ENCODE assay signal across 1 cellular context in the genomic region with DNA sequence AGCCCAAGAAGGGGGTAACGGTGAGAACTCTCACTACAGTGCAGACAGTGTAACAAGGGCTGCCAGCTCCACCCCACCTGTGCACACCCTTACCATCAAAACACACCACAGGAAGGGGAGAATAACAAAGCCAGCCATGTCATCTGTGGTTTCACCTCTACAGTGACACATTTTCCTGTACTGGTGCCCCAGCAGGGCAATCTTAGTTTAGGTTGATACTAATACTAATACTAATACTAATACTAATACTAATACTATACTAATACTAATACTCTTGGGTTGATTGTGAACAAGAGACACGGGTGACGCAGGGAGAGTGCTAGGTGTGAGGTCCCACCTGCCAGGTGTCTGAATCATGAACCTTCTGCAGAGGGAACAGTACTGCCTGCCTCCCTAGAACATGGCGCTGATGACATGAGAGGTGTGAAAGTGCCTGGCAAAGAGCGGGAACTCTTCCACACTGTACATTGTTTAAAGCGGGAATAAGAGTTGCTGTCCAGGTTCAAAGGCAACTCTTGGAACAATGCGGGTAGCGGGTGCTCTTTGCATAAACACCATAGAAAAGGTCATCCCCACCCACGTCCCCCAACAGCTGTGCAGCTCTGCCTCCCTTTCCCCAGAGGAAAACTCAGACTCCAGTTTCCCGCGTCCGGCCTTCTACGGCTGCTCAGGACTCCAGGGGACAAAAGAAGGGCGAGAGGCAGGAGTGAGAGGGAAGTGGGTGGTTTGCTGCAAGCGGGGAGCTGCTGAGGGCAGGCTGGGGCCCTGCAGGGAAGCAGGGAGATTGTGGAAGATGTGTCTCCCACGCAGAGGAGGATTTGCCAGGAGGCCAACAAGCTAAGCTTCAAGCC.
TF ChIP-seq lines count a peak whose summit lies in the region.

No MANE protein-coding gene starts in this region.

TF ChIP-seq in HepG2, 621 proteins besides CTCF, POLR2A, EP300 and RAD21 (continued from another document):
- no peak for TF ChIP-seq ZMYM3 (CRISPR knock-in tag; IDR thresholded peaks at IDR 0.05)
- no peak for TF ChIP-seq ZNF383 (CRISPR knock-in tag; IDR thresholded peaks at IDR 0.05; ENCODE audit: borderline replicate concordance)
- no peak for TF ChIP-seq MLLT10 (CRISPR knock-in tag; IDR thresholded peaks at IDR 0.05)
- TF ChIP-seq, protein P1, sequence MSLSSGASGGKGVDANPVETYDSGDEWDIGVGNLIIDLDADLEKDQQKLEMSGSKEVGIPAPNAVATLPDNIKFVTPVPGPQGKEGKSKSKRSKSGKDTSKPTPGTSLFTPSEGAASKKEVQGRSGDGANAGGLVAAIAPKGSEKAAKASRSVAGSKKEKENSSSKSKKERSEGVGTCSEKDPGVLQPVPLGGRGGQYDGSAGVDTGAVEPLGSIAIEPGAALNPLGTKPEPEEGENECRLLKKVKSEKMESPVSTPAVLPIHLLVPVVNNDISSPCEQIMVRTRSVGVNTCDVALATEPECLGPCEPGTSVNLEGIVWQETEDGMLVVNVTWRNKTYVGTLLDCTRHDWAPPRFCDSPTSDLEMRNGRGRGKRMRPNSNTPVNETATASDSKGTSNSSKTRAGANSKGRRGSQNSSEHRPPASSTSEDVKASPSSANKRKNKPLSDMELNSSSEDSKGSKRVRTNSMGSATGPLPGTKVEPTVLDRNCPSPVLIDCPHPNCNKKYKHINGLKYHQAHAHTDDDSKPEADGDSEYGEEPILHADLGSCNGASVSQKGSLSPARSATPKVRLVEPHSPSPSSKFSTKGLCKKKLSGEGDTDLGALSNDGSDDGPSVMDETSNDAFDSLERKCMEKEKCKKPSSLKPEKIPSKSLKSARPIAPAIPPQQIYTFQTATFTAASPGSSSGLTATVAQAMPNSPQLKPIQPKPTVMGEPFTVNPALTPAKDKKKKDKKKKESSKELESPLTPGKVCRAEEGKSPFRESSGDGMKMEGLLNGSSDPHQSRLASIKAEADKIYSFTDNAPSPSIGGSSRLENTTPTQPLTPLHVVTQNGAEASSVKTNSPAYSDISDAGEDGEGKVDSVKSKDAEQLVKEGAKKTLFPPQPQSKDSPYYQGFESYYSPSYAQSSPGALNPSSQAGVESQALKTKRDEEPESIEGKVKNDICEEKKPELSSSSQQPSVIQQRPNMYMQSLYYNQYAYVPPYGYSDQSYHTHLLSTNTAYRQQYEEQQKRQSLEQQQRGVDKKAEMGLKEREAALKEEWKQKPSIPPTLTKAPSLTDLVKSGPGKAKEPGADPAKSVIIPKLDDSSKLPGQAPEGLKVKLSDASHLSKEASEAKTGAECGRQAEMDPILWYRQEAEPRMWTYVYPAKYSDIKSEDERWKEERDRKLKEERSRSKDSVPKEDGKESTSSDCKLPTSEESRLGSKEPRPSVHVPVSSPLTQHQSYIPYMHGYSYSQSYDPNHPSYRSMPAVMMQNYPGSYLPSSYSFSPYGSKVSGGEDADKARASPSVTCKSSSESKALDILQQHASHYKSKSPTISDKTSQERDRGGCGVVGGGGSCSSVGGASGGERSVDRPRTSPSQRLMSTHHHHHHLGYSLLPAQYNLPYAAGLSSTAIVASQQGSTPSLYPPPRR (CRISPR knock-in tag; IDR thresholded peaks at IDR 0.05; ENCODE audit: borderline replicate concordance), result no peak
- no peak for TF ChIP-seq ZNF337 (CRISPR knock-in tag; IDR thresholded peaks at IDR 0.05; ENCODE audit: borderline replicate concordance, low read depth)
- TF ChIP-seq RFX1 (IDR thresholded peaks at IDR 0.05), result no peak
